Comparison of ENCODE assay signal across 10 cellular contexts in the genomic region with DNA sequence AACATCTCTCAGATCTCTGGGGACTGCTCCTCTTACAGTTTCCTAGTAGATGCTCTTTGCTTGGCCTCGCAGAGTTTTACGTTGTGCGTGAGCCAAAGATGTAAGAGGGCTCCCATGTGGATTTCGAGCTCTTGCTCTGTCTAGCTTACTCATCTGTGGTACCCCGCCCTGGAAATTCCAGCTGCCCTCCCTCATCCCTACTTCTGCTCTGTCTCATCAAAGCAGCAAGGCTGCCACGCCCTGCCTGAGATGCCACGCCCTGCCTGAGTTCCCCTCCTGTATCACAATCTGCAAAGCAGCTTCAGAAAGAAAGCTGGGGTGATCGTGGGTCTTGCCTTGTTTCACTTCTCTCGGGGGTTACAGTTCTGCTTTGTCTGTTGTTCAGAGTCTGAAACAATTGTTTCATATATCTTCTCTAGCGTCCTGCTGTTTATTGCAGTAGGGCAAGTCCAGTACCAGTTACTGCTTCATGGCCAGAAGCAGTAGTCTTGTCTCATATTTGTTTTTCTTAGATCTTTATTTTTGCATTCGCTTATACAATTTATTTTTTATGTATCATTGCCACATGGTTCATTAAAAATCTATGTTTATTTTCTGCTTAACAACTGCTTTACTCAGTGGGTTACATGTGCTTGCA. TPM values are rescaled to one million over a fixed set of nuclear protein-coding genes. Genes with fewer than 3 reads are reported as not detected.
DNase-seq lines count a peak whose midpoint lies in the region; ATAC-seq and TF ChIP-seq lines count a peak whose summit lies in the region.
"Had no signal": no experiment of that assay in that cellular context is flagged by ENCODE, and none has a peak within 500 bp of the region (broad histone marks: within the 10 kb centered on the region; RNA-seq: fewer than 3 reads in every experiment).

No MANE protein-coding gene starts in this region.

- peak; percentile 97 for ATAC-seq in GM19463 (IDR thresholded peaks at IDR 0.05; ENCODE audit: unreplicated experiment)
- peak; percentile 98 for ATAC-seq in HG03432 (IDR thresholded peaks at IDR 0.05; ENCODE audit: unreplicated experiment)
- ATAC-seq in activated B cell treated with CpG ODN at 0.5 μM for 24 hours (ENCODE audit: low read depth) = peak; percentile 88

- H3K79me1 ChIP-seq in neuronal stem cell (ENCODE audit: low read depth, low read length) = no peaks in the 10 kb centered on the region

- intact Hi-C loops in activated B cell treated with CpG ODN at 0.5 μM for 24 hours (cut with micrococcal nuclease) = loop anchor here (1.0 kb wide), 1 partner anchor 36 kb away; the partner anchor contains the start of gene CCNY

- CTCF ChIA-PET in activated B cell treated with CpG ODN at 0.5 μM for 24 hours (lab: Charles Lee) = interaction anchor here (1.5 kb wide), 1 partner anchor 263 kb away, joined by 5 read pairs; no protein-coding TSS in a partner anchor

- no peak overlapping the region for H2BK120ac ChIP-seq in neuronal stem cell (ENCODE audit: low read depth, low read length)

- no peak overlapping the region for H2AK5ac ChIP-seq in neuronal stem cell (ENCODE audit: low read depth, low read length)

- H3K27me3 ChIP-seq in neuronal stem cell (ENCODE audit: control insufficient read depth in 3 of 3, insufficient read depth in 3 of 3, low read depth in 1 of 3, low read length in 3 of 3) = no peaks in the 10 kb centered on the region
- H3K27me3 ChIP-seq: cardiac muscle cell had no signal

- H4K91ac ChIP-seq in neuronal stem cell (ENCODE audit: low read depth, low read length, poor library complexity) = no peak overlapping the region

- no peaks in the 10 kb centered on the region for H3K36me3 ChIP-seq in neuronal stem cell (replicated peaks in 1 of 2; ENCODE audit: control insufficient read depth in 2 of 2, insufficient read depth in 2 of 2, low read length in 2 of 2)
- H3K36me3 ChIP-seq: cardiac muscle cell had no signal

- in situ Hi-C loops in Caki2 (cut with HindIII; ENCODE audit: low pct_unique_long_range_greater_than_20kb, low sequenced_read_pairs) = no loop called here

- H3K9me3 ChIP-seq in neuronal stem cell (replicated peaks in 1 of 2; ENCODE audit: control insufficient read depth in 2 of 2, insufficient read depth in 1 of 2, low read depth in 1 of 2, low read length in 2 of 2) = peaks cover 0 to 6% of the 10 kb centered on the region in 2 donors

- DNase-seq in Caki2 (ENCODE audit: low read depth) (peak; percentile 55), activated B cell treated with CpG ODN at 0.5 μM for 24 hours (peak; percentile 27), neuronal stem cell (ENCODE audit: low spot score) (no peak), KG1 (lab: John Stamatoyannopoulos, UW) (no peak), AML-193 (lab: John Stamatoyannopoulos, UW) (no peak), NCI-H345 treated with DMSO at 0.1 percent for 48 hours (lab: John Stamatoyannopoulos, UW; ENCODE audit: unreplicated experiment) (no peak)

- peak overlapping the region; percentile 71 for H3K23ac ChIP-seq in neuronal stem cell (ENCODE audit: low read depth, low read length, poor library complexity)

- H2BK12ac ChIP-seq in neuronal stem cell (ENCODE audit: low read length) = no peak overlapping the region

- no peaks in the 10 kb centered on the region for H3K9me3 Mint-ChIP-seq in activated B cell treated with CpG ODN at 0.5 μM for 24 hours

- H3K4me2 ChIP-seq in neuronal stem cell (ENCODE audit: insufficient read depth, low read length, poor library complexity, severe bottlenecking) = no peak overlapping the region

- H3K27me3 Mint-ChIP-seq in activated B cell treated with CpG ODN at 0.5 μM for 24 hours = peaks cover 10% of the 10 kb centered on the region

- peak overlapping the region; percentile 32 for H3K4me3 Mint-ChIP-seq in activated B cell treated with CpG ODN at 0.5 μM for 24 hours

- no peaks in the 10 kb centered on the region for H3K4me1 ChIP-seq in neuronal stem cell (ENCODE audit: control insufficient read depth in 2 of 2, insufficient read depth in 1 of 2, low read depth in 1 of 2, low read length in 2 of 2)

- no peak overlapping the region for H2AFZ ChIP-seq in neuronal stem cell (ENCODE audit: low read length)

- no peak overlapping the region for H2BK15ac ChIP-seq in neuronal stem cell (ENCODE audit: low read length)

- H3K4me3 ChIP-seq in neuronal stem cell (ENCODE audit: low read length in 2 of 2) = no peak overlapping the region
- H3K4me3 ChIP-seq: cardiac muscle cell had no signal

- no peak overlapping the region for H3K9ac ChIP-seq in neuronal stem cell (ENCODE audit: low read depth, low read length, poor library complexity)

- H4K8ac ChIP-seq in neuronal stem cell (ENCODE audit: low read depth, low read length) = no peak overlapping the region

- no peak for TF ChIP-seq CTCF in activated B cell treated with CpG ODN at 0.5 μM for 24 hours (IDR thresholded peaks at IDR 0.05)

- peaks cover 9% of the 10 kb centered on the region for H3K4me1 Mint-ChIP-seq in activated B cell treated with CpG ODN at 0.5 μM for 24 hours

- WGBS in neuronal stem cell (ENCODE audit: extremely low coverage in 2 of 2, insufficient read length in 2 of 2, insufficient replicate concordance in 1 of 2), 2 donors = no CpG with 5 or more reads among the region's 11 CpGs

- H3K27ac Mint-ChIP-seq in activated B cell treated with CpG ODN at 0.5 μM for 24 hours = peak overlapping the region; percentile 22

- H3K36me3 Mint-ChIP-seq in activated B cell treated with CpG ODN at 0.5 μM for 24 hours (ENCODE audit: low read depth) = no peaks in the 10 kb centered on the region

- H3K18ac ChIP-seq in neuronal stem cell (ENCODE audit: low read length) = no peak overlapping the region

- H3K14ac ChIP-seq in neuronal stem cell (ENCODE audit: low read length) = no peak overlapping the region

- H3K4ac ChIP-seq in neuronal stem cell (ENCODE audit: low read length) = no peak overlapping the region

- POLR2A ChIA-PET in activated B cell treated with CpG ODN at 0.5 μM for 24 hours (lab: Charles Lee) = no interaction called here

- H3K27ac ChIP-seq in neuronal stem cell (replicated peaks; ENCODE audit: low read length) = no peak overlapping the region
- H3K27ac ChIP-seq: cardiac muscle cell, HL-60 had no signal

- no peak overlapping the region for H2BK5ac ChIP-seq in neuronal stem cell (ENCODE audit: low read length)

RNA-seq across cellular contexts. Expression of gene CCNY, which starts 36.1 kb away (rescaled TPM):
- total RNA-seq in Caki2 (2014; rRNA removed; shearing (Covaris generic); ENCODE audit: low replicate concordance) = 42.1 and 47.8 TPM in 2 replicates
- 68.5 and 69.2 TPM in 2 replicates for total RNA-seq in activated B cell treated with CpG ODN at 0.5 μM for 24 hours
- polyA plus RNA-seq in neuronal stem cell (2013, experiment 1 of 2) = 44.5 TPM
- 46.5 TPM for polyA plus RNA-seq in neuronal stem cell (2013, experiment 2 of 2)

Comparison
In these comparisons a context has a peak if more than half of its experiments do, and no peak if none do; other contexts are left out.
1. DNase-seq: peak in Caki2 (single experiment) and activated B cell treated with CpG ODN at 0.5 μM for 24 hours (single experiment); none in neuronal stem cell (single experiment), KG1 (single experiment), AML-193 (0 of 2) and NCI-H345 treated with DMSO at 0.1 percent for 48 hours (single experiment).
2. Peak in every context shown above with its lines, with median percentiles within 50 percentile points of each other: ATAC-seq.